8 cellular contexts compared by ENCODE assay signal in the genomic region with DNA sequence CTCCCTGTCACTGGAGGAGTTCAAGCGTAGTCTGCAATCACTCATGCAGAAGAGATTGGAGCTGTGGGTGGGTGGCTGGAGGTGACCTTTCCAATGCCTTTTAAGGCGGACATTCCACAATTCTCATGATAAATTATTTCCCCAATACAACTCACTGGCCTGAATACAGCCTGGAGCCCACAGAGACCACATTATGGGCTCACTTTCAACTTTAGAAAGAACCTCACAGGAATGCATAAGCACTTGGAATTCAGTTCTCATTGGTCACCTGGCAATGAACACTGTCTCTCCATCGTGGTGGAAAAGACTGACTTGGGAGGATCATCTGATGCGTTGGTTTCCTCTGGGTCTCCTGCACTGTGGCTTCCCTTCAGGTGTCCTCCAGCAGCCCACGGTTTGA.
"Had no signal": no experiment of that assay in that cellular context is flagged by ENCODE, and none has a peak within 500 bp of the region (broad histone marks: within the 10 kb centered on the region; RNA-seq: fewer than 3 reads in every experiment).

No MANE protein-coding gene starts in this region.

- H3K9me3 Mint-ChIP-seq: GM23338, H9 had no signal

- H3K36me3 Mint-ChIP-seq: IgD-negative memory B cell had no signal

- H3K27ac Mint-ChIP-seq: H9, IgD-negative memory B cell had no signal

- ATAC-seq: GM23338, HepG2 had no signal

- H2AFZ ChIP-seq: GM23338 had no signal

- H3K4me1 Mint-ChIP-seq: GM23338, IgD-negative memory B cell had no signal

- H3K4me3 Mint-ChIP-seq: GM23338, H9, IgD-negative memory B cell had no signal

- DNase-seq: H9, HCEC 1CT had no signal

- H3K4me3 ChIP-seq: GM23338 had no signal

- H3K27ac ChIP-seq: HL-60 had no signal

- FAIRE-seq: H1, H54, HepG2 had no signal

- H3K4me2 ChIP-seq: GM23338 had no signal
